In the genomic region with DNA sequence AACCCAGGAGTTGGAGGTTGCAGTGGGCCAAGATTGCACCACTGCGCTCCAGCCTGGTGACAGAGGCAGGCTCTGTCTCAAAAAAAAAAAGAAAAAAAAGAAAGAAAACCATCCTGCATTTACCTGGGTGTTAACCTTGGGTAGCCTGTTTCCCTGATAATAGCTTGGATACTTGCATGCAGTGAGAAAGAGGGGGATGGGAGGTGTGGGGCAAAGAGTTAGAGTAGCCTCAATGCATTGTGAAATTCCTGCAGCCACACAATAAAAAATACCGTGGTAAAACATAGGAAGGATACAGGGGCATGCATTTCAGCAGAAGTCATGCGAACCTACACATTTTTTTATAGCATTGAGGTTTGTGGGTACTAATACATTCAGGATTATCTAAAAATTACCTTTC, we compare ENCODE assay signal across 23 cellular contexts.
"Had no signal": no experiment of that assay in that cellular context is flagged by ENCODE, and none has a peak within 500 bp of the region (broad histone marks: within the 10 kb centered on the region; RNA-seq: fewer than 3 reads in every experiment).

No MANE protein-coding gene starts in this region.

- H3K4me3 ChIP-seq: coronary artery, left lung, lower lobe of right lung, neural progenitor cell, pancreas, stomach, thoracic aorta, transverse colon had no signal

- DNase-seq: effector CD4-positive, alpha-beta T cell; endodermal cell; erythroblast; foreskin melanocyte; hippocampal formation; left lung; lower lobe of right lung; midbrain; occipital lobe; pancreas; right cardiac atrium; small intestine; stimulated activated CD4-positive, alpha-beta T cell treated with anti-CD3 and anti-CD28 coated beads, Interleukin-12 subunit alpha, Interleukin-12 subunit beta, amount 100 ng/mL, for 4 hours; stimulated activated naive CD4-positive, alpha-beta T cell; stomach; substantia nigra; transverse colon had no signal

- H3K27ac ChIP-seq: coronary artery, left lung, lower lobe of right lung, neural progenitor cell, pancreas, stomach, thoracic aorta, transverse colon had no signal

- H3K27me3 ChIP-seq: left lung, neural progenitor cell, pancreas, stomach, transverse colon had no signal

- H3K27ac Mint-ChIP-seq: endodermal cell, memory B cell, neural progenitor cell, progenitor cell of endocrine pancreas had no signal

- H3K9me3 ChIP-seq: left lung, lower lobe of right lung, pancreas, stomach, thoracic aorta, transverse colon had no signal

- H3K36me3 Mint-ChIP-seq: memory B cell; natural killer cell treated with Interleukin-12 subunit alpha and Interleukin-12 subunit beta and Interleukin-15 and Interleukin-18, amount 100 ng/mL, for 72 hours; neural progenitor cell had no signal

- H3K4me3 Mint-ChIP-seq: endodermal cell; memory B cell; natural killer cell treated with Interleukin-12 subunit alpha and Interleukin-12 subunit beta and Interleukin-15 and Interleukin-18, amount 100 ng/mL, for 72 hours; neural progenitor cell had no signal

- ATAC-seq: left lung; lower lobe of right lung; natural killer cell treated with Interleukin-12 subunit alpha and Interleukin-12 subunit beta and Interleukin-15 and Interleukin-18, amount 100 ng/mL, for 72 hours; right cardiac atrium had no signal

- H3K27me3 Mint-ChIP-seq: progenitor cell of endocrine pancreas had no signal

- H3K36me3 ChIP-seq: left lung, lower lobe of right lung, neural progenitor cell, pancreas, stomach, thoracic aorta, transverse colon had no signal

- H3K9me3 Mint-ChIP-seq: memory B cell; natural killer cell treated with Interleukin-12 subunit alpha and Interleukin-12 subunit beta and Interleukin-15 and Interleukin-18, amount 100 ng/mL, for 72 hours had no signal

- H3K4me1 ChIP-seq: pancreas, transverse colon had no signal

- H3K4me1 Mint-ChIP-seq: endodermal cell, memory B cell had no signal
